ENCODE assay signal across 1 cellular context in genomic region chr10:1049425-1049958, GRCh38.
TF ChIP-seq lines count a peak whose summit lies in the region.

No MANE protein-coding gene starts in this region.

TF ChIP-seq in WTC11, 78 proteins besides CTCF, POLR2A, EP300 and RAD21 (continued from another document):
- TF ChIP-seq E2F5 (CRISPR knock-in tag; IDR thresholded peaks at IDR 0.05) (no peak), ZNF121 (CRISPR knock-in tag; IDR thresholded peaks at IDR 0.05) (peak; percentile 76; the same call in 1 of the 2 replicates), OVOL2 (CRISPR knock-in tag; IDR thresholded peaks at IDR 0.05; ENCODE audit: borderline replicate concordance) (no peak)
